ENCODE assay signal across 8 cellular contexts in the genomic region with DNA sequence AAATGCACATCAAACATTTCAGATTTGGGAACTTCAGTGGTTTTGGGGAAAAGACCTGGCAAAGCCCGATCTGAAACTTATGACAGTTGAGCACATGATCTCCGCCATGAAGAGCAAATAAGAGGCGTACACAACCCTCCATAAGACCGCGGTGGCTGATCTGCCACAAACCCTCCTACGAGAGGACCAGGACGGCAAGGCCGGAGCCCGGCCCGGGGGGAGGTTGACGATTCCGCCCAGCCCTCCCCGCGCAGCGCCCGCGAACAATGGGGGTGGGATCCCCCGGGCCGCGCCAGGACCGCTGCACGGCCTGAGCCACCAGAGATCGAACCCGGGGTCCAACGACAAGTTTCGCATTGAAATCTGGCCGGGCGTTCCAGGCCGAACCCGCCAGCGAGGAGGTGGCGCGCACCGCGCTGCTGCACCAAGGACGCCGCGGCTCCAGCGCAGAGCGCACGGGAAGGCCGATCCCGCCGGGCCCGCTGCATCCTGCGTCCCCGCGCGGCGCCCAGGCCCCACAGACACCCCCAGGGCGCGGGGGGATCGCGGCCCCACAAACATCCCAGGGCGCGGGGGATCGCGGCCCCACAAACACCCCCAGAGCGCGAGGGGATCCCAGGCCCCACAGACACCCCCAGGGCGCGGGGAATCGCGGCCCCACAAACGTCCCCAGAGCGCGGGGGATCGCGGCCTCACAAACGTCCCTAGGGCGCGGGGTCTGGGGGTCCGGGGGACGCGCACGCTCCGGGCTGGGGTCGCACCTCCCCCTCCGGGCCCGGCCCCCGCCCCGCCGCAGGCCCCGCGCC. TPM values are rescaled to one million over a fixed set of nuclear protein-coding genes. Genes with fewer than 3 reads are reported as not detected.
A peak's percentile ranks its signal among the peaks of the same experiment; 100 is the strongest.
DNase-seq lines count a peak whose midpoint lies in the region; ATAC-seq, FAIRE-seq and TF ChIP-seq lines count a peak whose summit lies in the region.

No MANE protein-coding gene starts in this region.

- peaks cover 56% of the 10 kb centered on the region for H3K27me3 Mint-ChIP-seq in T-helper 17 cell
- H3K27me3 Mint-ChIP-seq in progenitor cell of endocrine pancreas = no peaks in the 10 kb centered on the region

- H3K36me3 Mint-ChIP-seq in T-helper 17 cell (ENCODE audit: low read depth) (peaks cover 3% of the 10 kb centered on the region), progenitor cell of endocrine pancreas (ENCODE audit: insufficient read depth) (no peaks in the 10 kb centered on the region)

- no peaks in the 10 kb centered on the region for H3K9me3 Mint-ChIP-seq in progenitor cell of endocrine pancreas (ENCODE audit: low read depth)

- H3K4me1 Mint-ChIP-seq in T-helper 17 cell = peaks cover 10% of the 10 kb centered on the region
- peaks cover 35% of the 10 kb centered on the region for H3K4me1 Mint-ChIP-seq in progenitor cell of endocrine pancreas (ENCODE audit: low read depth)

- H3K9me3 ChIP-seq in T-helper 17 cell (ENCODE audit: control insufficient read depth, low read length, poor library complexity, severe bottlenecking) = no peaks in the 10 kb centered on the region

- no peak for TF ChIP-seq CTCF in progenitor cell of endocrine pancreas (IDR thresholded peaks at IDR 0.05; ENCODE audit: unreplicated experiment)

- peak; percentile 33 for DNase-seq in H54 (ENCODE audit: insufficient read length, low spot score)
- no peak for DNase-seq in T-helper 17 cell
- peak; percentile 58 for DNase-seq in Right ventricle myocardium superior
- DNase-seq in progenitor cell of endocrine pancreas (ENCODE audit: low spot score, unreplicated experiment) = peak; percentile 37
- no peak for DNase-seq in T-helper 1 cell
- no peak for DNase-seq in urothelium cell line (ENCODE audit: low spot score)
- no peak for DNase-seq in NCI-H2107 (lab: John Stamatoyannopoulos, UW)

- FAIRE-seq in H54 (lab: Jason Lieb, UNC) (no peak), urothelium cell line (lab: Jason Lieb, UNC) (no peak)

- ATAC-seq in T-helper 17 cell = no peak
- peak; percentile 68 for ATAC-seq in Right ventricle myocardium superior (ENCODE audit: poor library complexity)
- no peak for ATAC-seq in HG03442 (IDR thresholded peaks at IDR 0.05; ENCODE audit: unreplicated experiment)

- no peak for TF ChIP-seq POLR2A in H54 (IDR thresholded peaks at IDR 0.05; ENCODE audit: low read depth, low read length)

- H3K27ac Mint-ChIP-seq in T-helper 17 cell (no peak overlapping the region), progenitor cell of endocrine pancreas (peak overlapping the region; percentile 71)

- H3K4me3 Mint-ChIP-seq in T-helper 17 cell = peak overlapping the region; percentile 55
- H3K4me3 Mint-ChIP-seq in progenitor cell of endocrine pancreas (ENCODE audit: low read depth) = peak overlapping the region; percentile 80

- intact Hi-C loops in Right ventricle myocardium superior (cut with DNase I) = no loop called here

RNA-seq across cellular contexts. Expression of a gene that starts 0.6 kb away (rescaled TPM):
- total RNA-seq in T-helper 17 cell = 1 to 10 TPM; 4.1 to 6.0 TPM
- total RNA-seq in Right ventricle myocardium superior = 29.1 TPM
- total RNA-seq in progenitor cell of endocrine pancreas = 26.3 and 27.2 TPM in 2 replicates

Comparison
In these comparisons a context has a peak if more than half of its experiments do, and no peak if none do; other contexts are left out.
1. DNase-seq: peak in H54 (single experiment), Right ventricle myocardium superior (single experiment) and progenitor cell of endocrine pancreas (single experiment); none in T-helper 17 cell (0 of 3), T-helper 1 cell (0 of 5), urothelium cell line (single experiment) and NCI-H2107 (single experiment).